In the genomic region with DNA sequence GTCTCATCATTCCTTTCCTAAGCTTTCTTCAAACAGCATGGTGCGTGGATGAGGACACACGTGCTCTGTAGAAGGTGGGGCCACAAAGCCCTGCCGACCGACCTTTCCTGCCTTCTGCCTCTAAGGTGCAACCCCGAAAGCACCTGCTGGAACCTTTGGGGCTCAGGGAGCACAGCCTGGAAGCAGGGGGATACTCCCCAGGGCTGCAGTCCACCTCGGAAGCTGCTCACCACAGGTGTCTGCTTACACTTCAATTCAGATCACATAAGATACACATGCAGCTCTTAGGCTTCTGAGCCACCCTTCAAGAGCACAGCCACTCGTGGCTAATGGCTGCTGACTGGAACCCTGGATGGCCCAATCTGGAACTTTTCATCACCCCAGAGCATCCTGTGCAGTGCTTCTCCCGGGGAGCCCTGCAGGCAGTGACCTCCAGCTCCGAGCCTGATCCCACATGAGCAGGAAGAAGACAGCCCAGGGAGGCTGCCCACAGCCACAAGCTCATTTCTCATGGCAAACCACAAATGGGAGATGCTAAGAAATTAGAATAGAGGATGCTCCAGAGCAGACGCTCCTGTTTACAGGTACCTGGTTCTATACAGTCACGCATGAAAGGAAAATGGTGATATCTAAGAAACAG, we compare ENCODE assay signal across 3 cellular contexts.
A peak's percentile ranks its signal among the peaks of the same experiment; 100 is the strongest.
TF ChIP-seq lines count a peak whose summit lies in the region.

No MANE protein-coding gene starts in this region.

TF ChIP-seq in HepG2, 621 proteins besides CTCF, POLR2A, EP300 and RAD21:
- TF ChIP-seq MNT (IDR thresholded peaks at IDR 0.05) (peak; percentile 63), ZNF766 (CRISPR knock-in tag; IDR thresholded peaks at IDR 0.05; ENCODE audit: borderline replicate concordance) (no peak)
TF ChIP-seq in HepG2: peak in this region for 1.

TF ChIP-seq in IMR-90, 13 proteins besides CTCF, POLR2A, EP300 and RAD21:
- TF ChIP-seq RCOR1 (IDR thresholded peaks at IDR 0.05; ENCODE audit: insufficient replicate concordance, low read length) (no peak), FOS (IDR thresholded peaks at IDR 0.05; ENCODE audit: low read depth, low read length) (no peak), SMC3 (IDR thresholded peaks at IDR 0.05; ENCODE audit: low read depth, low read length) (no peak), MAZ (IDR thresholded peaks at IDR 0.05; ENCODE audit: borderline replicate concordance, low read depth, low read length) (no peak), MAFK (IDR thresholded peaks at IDR 0.05; ENCODE audit: low read depth, low read length) (no peak), CEBPB (IDR thresholded peaks at IDR 0.05; ENCODE audit: low read depth, low read length) (no peak), BHLHE40 (IDR thresholded peaks at IDR 0.05; ENCODE audit: low read depth, low read length) (no peak), RFX5 (IDR thresholded peaks at IDR 0.05; ENCODE audit: low read depth, low read length) (no peak), MXI1 (IDR thresholded peaks at IDR 0.05; ENCODE audit: borderline replicate concordance, low read depth, low read length) (no peak)
- TF ChIP-seq, protein P1, sequence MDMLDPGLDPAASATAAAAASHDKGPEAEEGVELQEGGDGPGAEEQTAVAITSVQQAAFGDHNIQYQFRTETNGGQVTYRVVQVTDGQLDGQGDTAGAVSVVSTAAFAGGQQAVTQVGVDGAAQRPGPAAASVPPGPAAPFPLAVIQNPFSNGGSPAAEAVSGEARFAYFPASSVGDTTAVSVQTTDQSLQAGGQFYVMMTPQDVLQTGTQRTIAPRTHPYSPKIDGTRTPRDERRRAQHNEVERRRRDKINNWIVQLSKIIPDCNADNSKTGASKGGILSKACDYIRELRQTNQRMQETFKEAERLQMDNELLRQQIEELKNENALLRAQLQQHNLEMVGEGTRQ (IDR thresholded peaks at IDR 0.05; ENCODE audit: low read depth, low read length), result no peak
- TF ChIP-seq, protein P2, sequence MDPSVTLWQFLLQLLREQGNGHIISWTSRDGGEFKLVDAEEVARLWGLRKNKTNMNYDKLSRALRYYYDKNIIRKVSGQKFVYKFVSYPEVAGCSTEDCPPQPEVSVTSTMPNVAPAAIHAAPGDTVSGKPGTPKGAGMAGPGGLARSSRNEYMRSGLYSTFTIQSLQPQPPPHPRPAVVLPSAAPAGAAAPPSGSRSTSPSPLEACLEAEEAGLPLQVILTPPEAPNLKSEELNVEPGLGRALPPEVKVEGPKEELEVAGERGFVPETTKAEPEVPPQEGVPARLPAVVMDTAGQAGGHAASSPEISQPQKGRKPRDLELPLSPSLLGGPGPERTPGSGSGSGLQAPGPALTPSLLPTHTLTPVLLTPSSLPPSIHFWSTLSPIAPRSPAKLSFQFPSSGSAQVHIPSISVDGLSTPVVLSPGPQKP (IDR thresholded peaks at IDR 0.05; ENCODE audit: borderline replicate concordance, low read depth, low read length), result no peak
TF ChIP-seq in IMR-90: peak in this region for 0.

TF ChIP-seq in H1, 55 proteins besides CTCF, POLR2A, EP300 and RAD21:
- TF ChIP-seq BCL11A (IDR thresholded peaks at IDR 0.05; ENCODE audit: low read depth in 2 of 2, low read length in 2 of 2) (no peak), TBP (IDR thresholded peaks at IDR 0.05; ENCODE audit: low read depth, low read length) (no peak)
